ENCODE assay signal across 28 cellular contexts in the genomic region with DNA sequence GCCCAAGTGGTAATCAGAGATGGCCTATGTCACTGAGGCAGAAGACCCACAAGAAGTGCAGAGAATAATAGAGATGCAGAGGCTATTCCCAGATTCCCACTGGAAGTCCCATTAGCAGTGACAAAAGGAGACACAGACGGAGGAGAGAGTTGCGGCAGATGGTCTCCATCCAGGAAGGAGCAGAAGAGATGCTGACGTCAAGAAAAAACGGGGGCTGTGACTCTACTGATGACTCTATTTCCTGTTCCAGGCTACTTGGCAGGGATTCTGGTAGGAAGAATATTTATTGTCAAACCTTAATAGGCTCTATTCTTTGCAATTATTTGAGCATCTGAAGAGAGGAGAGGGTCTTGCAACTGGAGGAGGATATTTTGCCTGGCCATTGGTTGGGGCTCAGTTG.
DNase-seq lines count a peak whose midpoint lies in the region; FAIRE-seq and TF ChIP-seq lines count a peak whose summit lies in the region.
"Had no signal": no experiment of that assay in that cellular context is flagged by ENCODE, and none has a peak within 500 bp of the region (broad histone marks: within the 10 kb centered on the region; RNA-seq: fewer than 3 reads in every experiment).

No MANE protein-coding gene starts in this region.

- TF ChIP-seq CTCF in fibroblast of mammary gland (conservative IDR thresholded peaks at IDR 0.05; ENCODE audit: control insufficient read depth, insufficient read depth, low read depth, low read length) (no peak), kidney (IDR thresholded peaks at IDR 0.05; ENCODE audit: borderline replicate concordance, extremely low read depth, insufficient read depth) (no peak)

- H3K4me1 ChIP-seq in kidney (ENCODE audit: control insufficient read depth in 1 of 2, insufficient read depth in 1 of 2, low read depth in 1 of 2, low read length in 2 of 2), result peaks cover 0 to 3% of the 10 kb centered on the region in 2 donors
- peaks cover 6 to 20% (median 19%) of the 10 kb centered on the region in 3 donors for H3K4me1 ChIP-seq in skeletal muscle tissue (ENCODE audit: control insufficient read depth in 3 of 3, insufficient read depth in 3 of 3, low read length in 3 of 3)
- H3K4me1 ChIP-seq: BE2C, colonic mucosa, stomach, uterus had no signal

- no peak for FAIRE-seq in kidney (lab: Jason Lieb, UNC)
- FAIRE-seq: endometrium, GM18507, H1 had no signal

- peak; percentile 0 for DNase-seq in activated CD8-positive, alpha-beta memory T cell treated with anti-CD3 and anti-CD28 coated beads for 24 hours
- DNase-seq in activated CD8-positive, alpha-beta memory T cell treated with anti-CD3 and anti-CD28 coated beads, Interleukin-2, amount 50 U/mL, for 48 hours, result no peak
- peak; percentile 74 for DNase-seq in fibroblast of mammary gland (ENCODE audit: low read depth)
- no peak for DNase-seq in kidney
- no peak for DNase-seq in mesenteric fat pad (ENCODE audit: low spot score)
- no peak for DNase-seq in activated naive CD4-positive, alpha-beta T cell treated with anti-CD3 and anti-CD28 coated beads, Interleukin-2, amount 50 U/mL, for 16 hours
- DNase-seq in germinal center (ENCODE audit: low spot score), result no peak
- DNase-seq: 8988T; activated B cell treated with CpG ODN at 0.5 μM for 24 hours; activated CD4-positive, alpha-beta memory T cell treated with anti-CD3 and anti-CD28 coated beads for 36 hours; activated naive CD4-positive, alpha-beta T cell treated with anti-CD3 and anti-CD28 coated beads for 36 hours; activated T-cell treated with anti-CD3 and anti-CD28 coated beads, Interleukin-2, amount 50 U/mL, for 24 hours; BE2C; colonic mucosa; COR-L47; mammary epithelial cell; naive thymus-derived CD4-positive, alpha-beta T cell; NCI-H1436 treated with DMSO at 0.1 percent for 48 hours; PC-9; posterior cingulate gyrus; stimulated activated CD4-positive, alpha-beta T cell treated with anti-CD3 and anti-CD28 coated beads, Interleukin-4, amount 100 ng/mL, for 24 hours; stomach; uterus had no signal

- H3K36me3 ChIP-seq in kidney (ENCODE audit: control insufficient read depth in 1 of 2, insufficient read depth in 2 of 2, low read length in 2 of 2) (no peaks in the 10 kb centered on the region), skeletal muscle tissue (ENCODE audit: control insufficient read depth in 3 of 3, insufficient read depth in 3 of 3, low read length in 3 of 3) (no peaks in the 10 kb centered on the region)
- H3K36me3 ChIP-seq: BE2C, colonic mucosa, stomach, uterus had no signal

- H3K9ac ChIP-seq in kidney (ENCODE audit: low read length in 2 of 2) (no peak overlapping the region), skeletal muscle tissue (ENCODE audit: low read depth in 1 of 3, low read length in 3 of 3) (no peak overlapping the region)

- H3K9me3 ChIP-seq in kidney (ENCODE audit: control insufficient read depth in 1 of 2, low read length in 2 of 2), result peaks cover 4 to 18% of the 10 kb centered on the region in 2 donors
- peaks cover 0 to 3% (median 2%) of the 10 kb centered on the region in 3 donors for H3K9me3 ChIP-seq in skeletal muscle tissue (ENCODE audit: control insufficient read depth in 3 of 3, low read length in 3 of 3)
- H3K9me3 ChIP-seq: BE2C, colonic mucosa had no signal

- no peaks in the 10 kb centered on the region for H3K27me3 ChIP-seq in skeletal muscle tissue (ENCODE audit: control insufficient read depth in 3 of 3, insufficient read depth in 3 of 3, low read length in 3 of 3)
- H3K27me3 ChIP-seq: colonic mucosa, uterus had no signal

- intact Hi-C loops in kidney (cut with DNase I), result no loop called here

- H3K4me3 ChIP-seq in fibroblast of mammary gland (ENCODE audit: control insufficient read depth, low read depth, low read length) (no peak overlapping the region), kidney (ENCODE audit: low read length in 2 of 2) (no peak overlapping the region), skeletal muscle tissue (ENCODE audit: low read length in 3 of 3) (peak overlapping the region in 1 of 3 donors; percentile 8)
- H3K4me3 ChIP-seq: colonic mucosa, PC-9, smooth muscle cell, stomach, uterus had no signal

- H3K27ac ChIP-seq in kidney (ENCODE audit: low read depth in 2 of 2, low read length in 2 of 2), result peak overlapping the region; percentile 77 to 84
- peak overlapping the region; percentile 55 for H3K27ac ChIP-seq in skeletal muscle tissue (ENCODE audit: low read depth, low read length)
- H3K27ac ChIP-seq: colonic mucosa, PC-9, stomach had no signal

Comparison
In these comparisons a context has a peak if more than half of its experiments do, and no peak if none do; other contexts are left out.
1. DNase-seq: peak in activated CD8-positive, alpha-beta memory T cell treated with anti-CD3 and anti-CD28 coated beads for 24 hours (single experiment) and fibroblast of mammary gland (single experiment); none in activated CD8-positive, alpha-beta memory T cell treated with anti-CD3 and anti-CD28 coated beads, Interleukin-2, amount 50 U/mL, for 48 hours (single experiment), kidney (single experiment), mesenteric fat pad (single experiment), activated naive CD4-positive, alpha-beta T cell treated with anti-CD3 and anti-CD28 coated beads, Interleukin-2, amount 50 U/mL, for 16 hours (single experiment) and germinal center (single experiment).